Comparison of ENCODE assay signal across 26 cellular contexts in genomic region chr16:87149051-87149450, GRCh38.
DNase-seq lines count a peak whose midpoint lies in the region; ATAC-seq and TF ChIP-seq lines count a peak whose summit lies in the region.
"Had no signal": no experiment of that assay in that cellular context is flagged by ENCODE, and none has a peak within 500 bp of the region (broad histone marks: within the 10 kb centered on the region; RNA-seq: fewer than 3 reads in every experiment).

No MANE protein-coding gene starts in this region.

- POLR2A ChIA-PET in BJ (lab: Charles Lee) = no interaction called here

- H3K27ac ChIP-seq in brain microvascular endothelial cell = no peak overlapping the region
- H3K27ac ChIP-seq: gastroesophageal sphincter, HL-60, parathyroid adenoma, transverse colon had no signal

- no peak for ATAC-seq in HG03439 (IDR thresholded peaks at IDR 0.05; ENCODE audit: unreplicated experiment)
- ATAC-seq: gastroesophageal sphincter, mucosa of descending colon, sciatic nerve, WTC11 had no signal

- peak; percentile 19 for DNase-seq in BJ (ENCODE audit: low read depth)
- peak; percentile 24 for DNase-seq in LHCN-M2 (ENCODE audit: low read depth)
- peak; percentile 59 for DNase-seq in brain microvascular endothelial cell
- peak; percentile 14 for DNase-seq in kidney glomerular epithelial cell (lab: John Stamatoyannopoulos, UW)
- no peak for DNase-seq in COR-L47 (lab: John Stamatoyannopoulos, UW)
- DNase-seq in NCI-H146 (lab: John Stamatoyannopoulos, UW) = no peak
- DNase-seq in NCI-H510A (lab: John Stamatoyannopoulos, UW) = no peak
- DNase-seq: activated CD4-positive, alpha-beta T cell treated with anti-CD3 and anti-CD28 coated beads, Interleukin-2, amount 50 U/mL, for 4 hours; BE2C; effector CD4-positive, alpha-beta T cell; hypothalamus; mucosa of descending colon; NCI-H1417; NCI-H2107; NCI-H446; OCI-M1; SHP77 treated with DMSO at 0.1 percent for 48 hours; SW 1271; T1000; transverse colon had no signal

- TF ChIP-seq CTCF in BJ (IDR thresholded peaks at IDR 0.05; ENCODE audit: insufficient read depth, low read depth, low read length) = no peak
- no peak for TF ChIP-seq CTCF in brain microvascular endothelial cell (IDR thresholded peaks at IDR 0.05; ENCODE audit: low read depth, low read length, missing control alignments)

- in situ Hi-C loops in brain microvascular endothelial cell (cut with HindIII; ENCODE audit: low pct_ligation_motif_present, low sequenced_read_pairs) = no loop called here

- CTCF ChIA-PET in BJ (lab: Yijun Ruan, JAX) = no interaction called here

- H3K27me3 ChIP-seq in BJ (ENCODE audit: control insufficient read depth, insufficient read depth, low read length) (no peaks in the 10 kb centered on the region), brain microvascular endothelial cell (replicated peaks) (no peaks in the 10 kb centered on the region)
- H3K27me3 ChIP-seq: BE2C, transverse colon had no signal

- H3K36me3 ChIP-seq in BJ (ENCODE audit: control insufficient read depth, insufficient read depth, low read length) (no peaks in the 10 kb centered on the region), brain microvascular endothelial cell (replicated peaks) (no peaks in the 10 kb centered on the region)
- H3K36me3 ChIP-seq: BE2C, gastroesophageal sphincter, transverse colon had no signal

- H3K4me3 ChIP-seq in BJ (ENCODE audit: low read depth, low read length) (no peak overlapping the region), brain microvascular endothelial cell (ENCODE audit: low read depth, low read length) (no peak overlapping the region)
- H3K4me3 ChIP-seq: gastroesophageal sphincter, mucosa of descending colon, transverse colon had no signal

Comparison
In these comparisons a context has a peak if more than half of its experiments do, and no peak if none do; other contexts are left out.
1. DNase-seq: peak in BJ (single experiment), LHCN-M2 (single experiment), brain microvascular endothelial cell (single experiment) and kidney glomerular epithelial cell (single experiment); none in COR-L47 (single experiment), NCI-H146 (single experiment) and NCI-H510A (single experiment).